10 cellular contexts compared by ENCODE assay signal in genomic region chr1:230634384-230634783, GRCh38.
"Had no signal": no experiment of that assay in that cellular context is flagged by ENCODE, and none has a peak within 500 bp of the region (broad histone marks: within the 10 kb centered on the region; RNA-seq: fewer than 3 reads in every experiment).

No MANE protein-coding gene starts in this region.

- H3K4me1 ChIP-seq: HAP-1 had no signal

- H3K9ac ChIP-seq: GM23248 had no signal

- H3K9me3 ChIP-seq: HAP-1 had no signal

- H3K36me3 ChIP-seq: HAP-1 had no signal

- H3K27ac ChIP-seq: GM23248 had no signal

- H2AFZ ChIP-seq: GM23248 had no signal

- ATAC-seq: HCT116, K562 had no signal

- DNase-seq: GM23248, GOT3, H7, HFFc6, IMR-90, KG1 had no signal

- FAIRE-seq: HTR-8/SVneo, K562 had no signal

- H3K4me3 ChIP-seq: GM23248, HAP-1, K562 had no signal
